1 cellular context compared by ENCODE assay signal in the genomic region with DNA sequence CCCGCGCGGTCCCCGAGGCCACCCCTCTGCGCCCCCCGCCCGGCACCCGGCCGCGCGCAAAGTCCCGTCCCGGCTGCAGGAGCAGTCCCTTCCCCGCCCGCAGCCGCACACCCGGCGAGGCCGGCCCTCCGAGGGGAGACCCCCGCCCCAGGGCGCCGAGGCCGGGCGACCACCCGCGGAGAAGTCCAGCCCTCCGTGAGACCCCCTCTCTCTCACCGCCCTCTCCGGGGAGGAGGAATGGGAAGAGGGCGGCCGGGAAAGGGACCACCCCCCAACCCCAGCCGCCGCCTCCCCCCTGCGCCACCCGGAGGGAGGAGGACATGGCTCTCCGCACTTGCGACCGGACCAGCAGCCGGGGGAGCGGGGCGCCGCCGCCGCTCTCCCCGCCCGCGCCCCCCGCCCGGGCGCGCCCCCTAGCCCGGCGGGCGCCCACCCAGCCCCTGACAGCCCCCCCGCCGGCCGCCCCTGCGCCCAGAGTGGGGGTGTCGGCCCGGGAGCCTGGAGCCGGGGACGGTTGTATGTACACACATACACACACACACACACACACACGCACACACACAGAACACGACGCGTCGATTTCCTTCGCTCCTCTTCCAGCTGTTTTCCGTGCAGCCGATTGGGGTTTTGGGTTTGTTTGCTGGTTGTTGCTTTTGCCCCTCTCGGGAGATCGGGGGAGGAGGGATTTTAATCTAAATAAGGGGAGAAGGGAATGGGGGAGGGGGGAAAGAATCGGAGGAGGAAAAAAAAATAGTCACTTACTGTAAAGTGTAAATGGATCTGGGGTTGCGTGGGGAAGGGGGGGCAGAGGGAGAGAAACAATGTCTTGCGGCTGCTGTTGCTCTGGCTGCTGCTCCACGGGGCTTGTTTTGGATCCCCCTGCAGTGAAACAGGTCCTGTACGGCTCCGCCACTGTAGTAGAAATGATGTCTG.
A peak's percentile ranks its signal among the peaks of the same experiment; 100 is the strongest.
TF ChIP-seq lines count a peak whose summit lies in the region.

A gene (minus strand): TSS at position 925 of the 933 bp plus-strand sequence.

TF ChIP-seq in K562, 482 proteins besides CTCF, POLR2A, EP300 and RAD21 (continued from another document and continues in another):
- no peak for TF ChIP-seq CREM (IDR thresholded peaks at IDR 0.05; ENCODE audit: low read depth)
- no peak for TF ChIP-seq SMAD2 (IDR thresholded peaks at IDR 0.05; ENCODE audit: low read depth, low read length)
- TF ChIP-seq, protein P1, sequence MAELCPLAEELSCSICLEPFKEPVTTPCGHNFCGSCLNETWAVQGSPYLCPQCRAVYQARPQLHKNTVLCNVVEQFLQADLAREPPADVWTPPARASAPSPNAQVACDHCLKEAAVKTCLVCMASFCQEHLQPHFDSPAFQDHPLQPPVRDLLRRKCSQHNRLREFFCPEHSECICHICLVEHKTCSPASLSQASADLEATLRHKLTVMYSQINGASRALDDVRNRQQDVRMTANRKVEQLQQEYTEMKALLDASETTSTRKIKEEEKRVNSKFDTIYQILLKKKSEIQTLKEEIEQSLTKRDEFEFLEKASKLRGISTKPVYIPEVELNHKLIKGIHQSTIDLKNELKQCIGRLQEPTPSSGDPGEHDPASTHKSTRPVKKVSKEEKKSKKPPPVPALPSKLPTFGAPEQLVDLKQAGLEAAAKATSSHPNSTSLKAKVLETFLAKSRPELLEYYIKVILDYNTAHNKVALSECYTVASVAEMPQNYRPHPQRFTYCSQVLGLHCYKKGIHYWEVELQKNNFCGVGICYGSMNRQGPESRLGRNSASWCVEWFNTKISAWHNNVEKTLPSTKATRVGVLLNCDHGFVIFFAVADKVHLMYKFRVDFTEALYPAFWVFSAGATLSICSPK (IDR thresholded peaks at IDR 0.05; ENCODE audit: borderline replicate concordance), result no peak
- TF ChIP-seq, protein P2, sequence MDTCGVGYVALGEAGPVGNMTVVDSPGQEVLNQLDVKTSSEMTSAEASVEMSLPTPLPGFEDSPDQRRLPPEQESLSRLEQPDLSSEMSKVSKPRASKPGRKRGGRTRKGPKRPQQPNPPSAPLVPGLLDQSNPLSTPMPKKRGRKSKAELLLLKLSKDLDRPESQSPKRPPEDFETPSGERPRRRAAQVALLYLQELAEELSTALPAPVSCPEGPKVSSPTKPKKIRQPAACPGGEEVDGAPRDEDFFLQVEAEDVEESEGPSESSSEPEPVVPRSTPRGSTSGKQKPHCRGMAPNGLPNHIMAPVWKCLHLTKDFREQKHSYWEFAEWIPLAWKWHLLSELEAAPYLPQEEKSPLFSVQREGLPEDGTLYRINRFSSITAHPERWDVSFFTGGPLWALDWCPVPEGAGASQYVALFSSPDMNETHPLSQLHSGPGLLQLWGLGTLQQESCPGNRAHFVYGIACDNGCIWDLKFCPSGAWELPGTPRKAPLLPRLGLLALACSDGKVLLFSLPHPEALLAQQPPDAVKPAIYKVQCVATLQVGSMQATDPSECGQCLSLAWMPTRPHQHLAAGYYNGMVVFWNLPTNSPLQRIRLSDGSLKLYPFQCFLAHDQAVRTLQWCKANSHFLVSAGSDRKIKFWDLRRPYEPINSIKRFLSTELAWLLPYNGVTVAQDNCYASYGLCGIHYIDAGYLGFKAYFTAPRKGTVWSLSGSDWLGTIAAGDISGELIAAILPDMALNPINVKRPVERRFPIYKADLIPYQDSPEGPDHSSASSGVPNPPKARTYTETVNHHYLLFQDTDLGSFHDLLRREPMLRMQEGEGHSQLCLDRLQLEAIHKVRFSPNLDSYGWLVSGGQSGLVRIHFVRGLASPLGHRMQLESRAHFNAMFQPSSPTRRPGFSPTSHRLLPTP (IDR thresholded peaks at IDR 0.05; ENCODE audit: borderline replicate concordance, extremely low read depth, insufficient read length), result no peak
- TF ChIP-seq, protein P3, sequence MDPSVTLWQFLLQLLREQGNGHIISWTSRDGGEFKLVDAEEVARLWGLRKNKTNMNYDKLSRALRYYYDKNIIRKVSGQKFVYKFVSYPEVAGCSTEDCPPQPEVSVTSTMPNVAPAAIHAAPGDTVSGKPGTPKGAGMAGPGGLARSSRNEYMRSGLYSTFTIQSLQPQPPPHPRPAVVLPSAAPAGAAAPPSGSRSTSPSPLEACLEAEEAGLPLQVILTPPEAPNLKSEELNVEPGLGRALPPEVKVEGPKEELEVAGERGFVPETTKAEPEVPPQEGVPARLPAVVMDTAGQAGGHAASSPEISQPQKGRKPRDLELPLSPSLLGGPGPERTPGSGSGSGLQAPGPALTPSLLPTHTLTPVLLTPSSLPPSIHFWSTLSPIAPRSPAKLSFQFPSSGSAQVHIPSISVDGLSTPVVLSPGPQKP (CRISPR knock-in tag; IDR thresholded peaks at IDR 0.05), result no peak
- no peak for TF ChIP-seq ZNF121 (CRISPR knock-in tag; conservative IDR thresholded peaks at IDR 0.05)
- TF ChIP-seq, protein P4, sequence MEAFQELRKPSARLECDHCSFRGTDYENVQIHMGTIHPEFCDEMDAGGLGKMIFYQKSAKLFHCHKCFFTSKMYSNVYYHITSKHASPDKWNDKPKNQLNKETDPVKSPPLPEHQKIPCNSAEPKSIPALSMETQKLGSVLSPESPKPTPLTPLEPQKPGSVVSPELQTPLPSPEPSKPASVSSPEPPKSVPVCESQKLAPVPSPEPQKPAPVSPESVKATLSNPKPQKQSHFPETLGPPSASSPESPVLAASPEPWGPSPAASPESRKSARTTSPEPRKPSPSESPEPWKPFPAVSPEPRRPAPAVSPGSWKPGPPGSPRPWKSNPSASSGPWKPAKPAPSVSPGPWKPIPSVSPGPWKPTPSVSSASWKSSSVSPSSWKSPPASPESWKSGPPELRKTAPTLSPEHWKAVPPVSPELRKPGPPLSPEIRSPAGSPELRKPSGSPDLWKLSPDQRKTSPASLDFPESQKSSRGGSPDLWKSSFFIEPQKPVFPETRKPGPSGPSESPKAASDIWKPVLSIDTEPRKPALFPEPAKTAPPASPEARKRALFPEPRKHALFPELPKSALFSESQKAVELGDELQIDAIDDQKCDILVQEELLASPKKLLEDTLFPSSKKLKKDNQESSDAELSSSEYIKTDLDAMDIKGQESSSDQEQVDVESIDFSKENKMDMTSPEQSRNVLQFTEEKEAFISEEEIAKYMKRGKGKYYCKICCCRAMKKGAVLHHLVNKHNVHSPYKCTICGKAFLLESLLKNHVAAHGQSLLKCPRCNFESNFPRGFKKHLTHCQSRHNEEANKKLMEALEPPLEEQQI (IDR thresholded peaks at IDR 0.05), result no peak
- TF ChIP-seq ZNF165 (CRISPR knock-in tag; IDR thresholded peaks at IDR 0.05; ENCODE audit: borderline replicate concordance), result no peak
- TF ChIP-seq, protein P5, sequence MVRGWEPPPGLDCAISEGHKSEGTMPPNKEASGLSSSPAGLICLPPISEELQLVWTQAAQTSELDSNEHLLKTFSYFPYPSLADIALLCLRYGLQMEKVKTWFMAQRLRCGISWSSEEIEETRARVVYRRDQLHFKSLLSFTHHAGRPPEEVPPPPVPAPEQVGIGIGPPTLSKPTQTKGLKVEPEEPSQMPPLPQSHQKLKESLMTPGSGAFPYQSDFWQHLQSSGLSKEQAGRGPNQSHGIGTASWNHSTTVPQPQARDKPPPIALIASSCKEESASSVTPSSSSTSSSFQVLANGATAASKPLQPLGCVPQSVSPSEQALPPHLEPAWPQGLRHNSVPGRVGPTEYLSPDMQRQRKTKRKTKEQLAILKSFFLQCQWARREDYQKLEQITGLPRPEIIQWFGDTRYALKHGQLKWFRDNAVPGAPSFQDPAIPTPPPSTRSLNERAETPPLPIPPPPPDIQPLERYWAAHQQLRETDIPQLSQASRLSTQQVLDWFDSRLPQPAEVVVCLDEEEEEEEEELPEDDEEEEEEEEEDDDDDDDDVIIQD (CRISPR knock-in tag; IDR thresholded peaks at IDR 0.05), result no peak
- TF ChIP-seq ARHGAP35 (IDR thresholded peaks at IDR 0.05; ENCODE audit: partially characterized antibody), result peak; percentile 7
- no peak for TF ChIP-seq TARDBP (IDR thresholded peaks at IDR 0.05)
- TF ChIP-seq FOS (IDR thresholded peaks at IDR 0.05; ENCODE audit: extremely low read depth, insufficient read length), result no peak
- TF ChIP-seq ATF1 (CRISPR knock-in tag; IDR thresholded peaks at IDR 0.05), result no peak
- no peak for TF ChIP-seq ATF1 (tag; IDR thresholded peaks at IDR 0.05)
- peak; percentile 60 for TF ChIP-seq POLR2G (IDR thresholded peaks at IDR 0.05; ENCODE audit: low read depth, low read length)
- no peak for TF ChIP-seq CC2D1A (IDR thresholded peaks at IDR 0.05)
- TF ChIP-seq ZNF75A (CRISPR knock-in tag; IDR thresholded peaks at IDR 0.05), result no peak
- TF ChIP-seq ZFP1 (CRISPR knock-in tag; IDR thresholded peaks at IDR 0.05), result no peak
- TF ChIP-seq ZNF778 (CRISPR knock-in tag; IDR thresholded peaks at IDR 0.05), result no peak
- 0 out of 2 replicates have a peak, but pooled peaks have one; percentile 40 for TF ChIP-seq LCOR (CRISPR knock-in tag; IDR thresholded peaks at IDR 0.05)
- TF ChIP-seq, protein P6, sequence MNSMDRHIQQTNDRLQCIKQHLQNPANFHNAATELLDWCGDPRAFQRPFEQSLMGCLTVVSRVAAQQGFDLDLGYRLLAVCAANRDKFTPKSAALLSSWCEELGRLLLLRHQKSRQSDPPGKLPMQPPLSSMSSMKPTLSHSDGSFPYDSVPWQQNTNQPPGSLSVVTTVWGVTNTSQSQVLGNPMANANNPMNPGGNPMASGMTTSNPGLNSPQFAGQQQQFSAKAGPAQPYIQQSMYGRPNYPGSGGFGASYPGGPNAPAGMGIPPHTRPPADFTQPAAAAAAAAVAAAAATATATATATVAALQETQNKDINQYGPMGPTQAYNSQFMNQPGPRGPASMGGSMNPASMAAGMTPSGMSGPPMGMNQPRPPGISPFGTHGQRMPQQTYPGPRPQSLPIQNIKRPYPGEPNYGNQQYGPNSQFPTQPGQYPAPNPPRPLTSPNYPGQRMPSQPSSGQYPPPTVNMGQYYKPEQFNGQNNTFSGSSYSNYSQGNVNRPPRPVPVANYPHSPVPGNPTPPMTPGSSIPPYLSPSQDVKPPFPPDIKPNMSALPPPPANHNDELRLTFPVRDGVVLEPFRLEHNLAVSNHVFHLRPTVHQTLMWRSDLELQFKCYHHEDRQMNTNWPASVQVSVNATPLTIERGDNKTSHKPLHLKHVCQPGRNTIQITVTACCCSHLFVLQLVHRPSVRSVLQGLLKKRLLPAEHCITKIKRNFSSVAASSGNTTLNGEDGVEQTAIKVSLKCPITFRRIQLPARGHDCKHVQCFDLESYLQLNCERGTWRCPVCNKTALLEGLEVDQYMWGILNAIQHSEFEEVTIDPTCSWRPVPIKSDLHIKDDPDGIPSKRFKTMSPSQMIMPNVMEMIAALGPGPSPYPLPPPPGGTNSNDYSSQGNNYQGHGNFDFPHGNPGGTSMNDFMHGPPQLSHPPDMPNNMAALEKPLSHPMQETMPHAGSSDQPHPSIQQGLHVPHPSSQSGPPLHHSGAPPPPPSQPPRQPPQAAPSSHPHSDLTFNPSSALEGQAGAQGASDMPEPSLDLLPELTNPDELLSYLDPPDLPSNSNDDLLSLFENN (IDR thresholded peaks at IDR 0.05; ENCODE audit: low read depth in 2 of 2, low read length in 2 of 2), result no peak
- no peak for TF ChIP-seq SRSF3 (IDR thresholded peaks at IDR 0.05; ENCODE audit: insufficient read depth, low read length)
- no peak for TF ChIP-seq NFATC3 (IDR thresholded peaks at IDR 0.05)
- TF ChIP-seq POLR2H (tag; IDR thresholded peaks at IDR 0.05; ENCODE audit: low read depth), result no peak
- peak; percentile 34; the same call in 1 of the 2 replicates for TF ChIP-seq SUPT5H (IDR thresholded peaks at IDR 0.05)
- TF ChIP-seq CBX3 (IDR thresholded peaks at IDR 0.05; ENCODE audit: borderline replicate concordance in 1 of 2, low read length in 2 of 2), result no peak
- TF ChIP-seq RHOXF2B (CRISPR knock-in tag; conservative IDR thresholded peaks at IDR 0.05), result no peak
- no peak for TF ChIP-seq ZNF444 (CRISPR knock-in tag; IDR thresholded peaks at IDR 0.05)
- TF ChIP-seq TAF15 (IDR thresholded peaks at IDR 0.05; ENCODE audit: low read depth, low read length), result no peak
- TF ChIP-seq HDAC8 (tag; IDR thresholded peaks at IDR 0.05), result no peak
- no peak for TF ChIP-seq NONO (IDR thresholded peaks at IDR 0.05; ENCODE audit: low read depth in 2 of 2, low read length in 1 of 2)
- TF ChIP-seq, protein P7, sequence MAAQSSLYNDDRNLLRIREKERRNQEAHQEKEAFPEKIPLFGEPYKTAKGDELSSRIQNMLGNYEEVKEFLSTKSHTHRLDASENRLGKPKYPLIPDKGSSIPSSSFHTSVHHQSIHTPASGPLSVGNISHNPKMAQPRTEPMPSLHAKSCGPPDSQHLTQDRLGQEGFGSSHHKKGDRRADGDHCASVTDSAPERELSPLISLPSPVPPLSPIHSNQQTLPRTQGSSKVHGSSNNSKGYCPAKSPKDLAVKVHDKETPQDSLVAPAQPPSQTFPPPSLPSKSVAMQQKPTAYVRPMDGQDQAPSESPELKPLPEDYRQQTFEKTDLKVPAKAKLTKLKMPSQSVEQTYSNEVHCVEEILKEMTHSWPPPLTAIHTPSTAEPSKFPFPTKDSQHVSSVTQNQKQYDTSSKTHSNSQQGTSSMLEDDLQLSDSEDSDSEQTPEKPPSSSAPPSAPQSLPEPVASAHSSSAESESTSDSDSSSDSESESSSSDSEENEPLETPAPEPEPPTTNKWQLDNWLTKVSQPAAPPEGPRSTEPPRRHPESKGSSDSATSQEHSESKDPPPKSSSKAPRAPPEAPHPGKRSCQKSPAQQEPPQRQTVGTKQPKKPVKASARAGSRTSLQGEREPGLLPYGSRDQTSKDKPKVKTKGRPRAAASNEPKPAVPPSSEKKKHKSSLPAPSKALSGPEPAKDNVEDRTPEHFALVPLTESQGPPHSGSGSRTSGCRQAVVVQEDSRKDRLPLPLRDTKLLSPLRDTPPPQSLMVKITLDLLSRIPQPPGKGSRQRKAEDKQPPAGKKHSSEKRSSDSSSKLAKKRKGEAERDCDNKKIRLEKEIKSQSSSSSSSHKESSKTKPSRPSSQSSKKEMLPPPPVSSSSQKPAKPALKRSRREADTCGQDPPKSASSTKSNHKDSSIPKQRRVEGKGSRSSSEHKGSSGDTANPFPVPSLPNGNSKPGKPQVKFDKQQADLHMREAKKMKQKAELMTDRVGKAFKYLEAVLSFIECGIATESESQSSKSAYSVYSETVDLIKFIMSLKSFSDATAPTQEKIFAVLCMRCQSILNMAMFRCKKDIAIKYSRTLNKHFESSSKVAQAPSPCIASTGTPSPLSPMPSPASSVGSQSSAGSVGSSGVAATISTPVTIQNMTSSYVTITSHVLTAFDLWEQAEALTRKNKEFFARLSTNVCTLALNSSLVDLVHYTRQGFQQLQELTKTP (IDR thresholded peaks at IDR 0.05; ENCODE audit: low read depth in 1 of 2, partially characterized antibody in 2 of 2), result peak in 1 of 2 experiments; percentile 29
- TF ChIP-seq GTF2A2 (tag; IDR thresholded peaks at IDR 0.05), result no peak
- TF ChIP-seq, protein P8, sequence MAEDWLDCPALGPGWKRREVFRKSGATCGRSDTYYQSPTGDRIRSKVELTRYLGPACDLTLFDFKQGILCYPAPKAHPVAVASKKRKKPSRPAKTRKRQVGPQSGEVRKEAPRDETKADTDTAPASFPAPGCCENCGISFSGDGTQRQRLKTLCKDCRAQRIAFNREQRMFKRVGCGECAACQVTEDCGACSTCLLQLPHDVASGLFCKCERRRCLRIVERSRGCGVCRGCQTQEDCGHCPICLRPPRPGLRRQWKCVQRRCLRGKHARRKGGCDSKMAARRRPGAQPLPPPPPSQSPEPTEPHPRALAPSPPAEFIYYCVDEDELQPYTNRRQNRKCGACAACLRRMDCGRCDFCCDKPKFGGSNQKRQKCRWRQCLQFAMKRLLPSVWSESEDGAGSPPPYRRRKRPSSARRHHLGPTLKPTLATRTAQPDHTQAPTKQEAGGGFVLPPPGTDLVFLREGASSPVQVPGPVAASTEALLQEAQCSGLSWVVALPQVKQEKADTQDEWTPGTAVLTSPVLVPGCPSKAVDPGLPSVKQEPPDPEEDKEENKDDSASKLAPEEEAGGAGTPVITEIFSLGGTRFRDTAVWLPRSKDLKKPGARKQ (CRISPR knock-in tag; IDR thresholded peaks at IDR 0.05), result no peak
- TF ChIP-seq ZSCAN32 (CRISPR knock-in tag; IDR thresholded peaks at IDR 0.05), result no peak
- TF ChIP-seq, protein P9, sequence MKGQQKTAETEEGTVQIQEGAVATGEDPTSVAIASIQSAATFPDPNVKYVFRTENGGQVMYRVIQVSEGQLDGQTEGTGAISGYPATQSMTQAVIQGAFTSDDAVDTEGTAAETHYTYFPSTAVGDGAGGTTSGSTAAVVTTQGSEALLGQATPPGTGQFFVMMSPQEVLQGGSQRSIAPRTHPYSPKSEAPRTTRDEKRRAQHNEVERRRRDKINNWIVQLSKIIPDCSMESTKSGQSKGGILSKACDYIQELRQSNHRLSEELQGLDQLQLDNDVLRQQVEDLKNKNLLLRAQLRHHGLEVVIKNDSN (CRISPR knock-in tag; IDR thresholded peaks at IDR 0.05), result no peak
